Comparison of ENCODE assay signal across 8 cellular contexts in genomic region chr18:9708057-9708881, GRCh38. TPM values are rescaled to one million over a fixed set of nuclear protein-coding genes. Genes with fewer than 3 reads are reported as not detected.
DNase-seq lines count a peak whose midpoint lies in the region; ATAC-seq and TF ChIP-seq lines count a peak whose summit lies in the region.

Gene RAB31, plus strand, starts transcription at chr18:9708301. Its CDS starts 105 bp downstream, at chr18:9708406.

- H3K27ac Mint-ChIP-seq in CD8-positive, alpha-beta T cell = no peak within 1 kb of the TSS
- peak within 1 kb of the TSS; percentile 35 for H3K27ac Mint-ChIP-seq in neural progenitor cell

- peaks cover 26% of the 10 kb centered on the region for H3K27me3 ChIP-seq in CD8-positive, alpha-beta T cell (ENCODE audit: insufficient read depth, low read length)
- H3K27me3 ChIP-seq in HUES6 (ENCODE audit: control insufficient read depth, insufficient read depth, low read length) = peaks cover 32% of the 10 kb centered on the region
- H3K27me3 ChIP-seq in adipocyte (replicated peaks; ENCODE audit: control insufficient read depth, insufficient read depth, low read length) = no peaks in the 10 kb centered on the region
- H3K27me3 ChIP-seq in neural progenitor cell = peaks cover 79% of the 10 kb centered on the region

- TF ChIP-seq CTCF in CD8-positive, alpha-beta T cell (IDR thresholded peaks at IDR 0.05) = no peak
- no peak for TF ChIP-seq CTCF in neural progenitor cell (IDR thresholded peaks at IDR 0.05)

- H3K27me3 Mint-ChIP-seq in CD8-positive, alpha-beta T cell (ENCODE audit: low read depth) = peaks cover 62% of the 10 kb centered on the region
- peaks cover 25% of the 10 kb centered on the region for H3K27me3 Mint-ChIP-seq in neural progenitor cell (ENCODE audit: insufficient read depth, low read depth)

- no peaks in the 10 kb centered on the region for H4K20me1 ChIP-seq in neural progenitor cell (ENCODE audit: low read depth)

- CTCF ChIA-PET in CD8-positive, alpha-beta T cell (lab: Charles Lee) = no interaction called here

- H3K36me3 ChIP-seq in CD8-positive, alpha-beta T cell (ENCODE audit: insufficient read depth, low read length) = no peaks in the 10 kb centered on the region
- H3K36me3 ChIP-seq in HUES6 (ENCODE audit: control insufficient read depth, insufficient read depth, low read length) (no peaks in the 10 kb centered on the region; the same call in 1 of the 2 replicates), adipocyte (ENCODE audit: control insufficient read depth, insufficient read depth, low read length, severe bottlenecking) (no peaks in the 10 kb centered on the region), neural progenitor cell (no peaks in the 10 kb centered on the region)

- peak within 1 kb of the TSS; percentile 86 for H3K9ac ChIP-seq in HUES6 (ENCODE audit: low read length)
- peak within 1 kb of the TSS; percentile 88 for H3K9ac ChIP-seq in adipocyte (ENCODE audit: low read length)
- no peak within 1 kb of the TSS for H3K9ac ChIP-seq in neural progenitor cell

- peak within 1 kb of the TSS; percentile 95 for H3K4me2 ChIP-seq in neural progenitor cell

- H3K9me3 ChIP-seq in CD8-positive, alpha-beta T cell (ENCODE audit: low read length) = no peaks in the 10 kb centered on the region
- no peaks in the 10 kb centered on the region for H3K9me3 ChIP-seq in HUES6 (ENCODE audit: control insufficient read depth, insufficient read depth, low read depth, low read length)
- H3K9me3 ChIP-seq in adipocyte (ENCODE audit: control insufficient read depth, low read length) = no peaks in the 10 kb centered on the region
- no peaks in the 10 kb centered on the region for H3K9me3 ChIP-seq in neural progenitor cell (ENCODE audit: low read depth)

- intact Hi-C loops in CD8-positive, alpha-beta T cell (cut with DNase I, micrococcal nuclease) = no loop called here

- H3K4me1 Mint-ChIP-seq in CD8-positive, alpha-beta T cell (ENCODE audit: low read depth) = peaks cover 26% of the 10 kb centered on the region
- peaks cover 37% of the 10 kb centered on the region for H3K4me1 Mint-ChIP-seq in neural progenitor cell

- H3K4me3 Mint-ChIP-seq in CD8-positive, alpha-beta T cell = peak within 1 kb of the TSS; percentile 64
- H3K4me3 Mint-ChIP-seq in neural progenitor cell = peak within 1 kb of the TSS; percentile 91

- H3K36me3 Mint-ChIP-seq in CD8-positive, alpha-beta T cell = no peaks in the 10 kb centered on the region
- peaks cover 3% of the 10 kb centered on the region for H3K36me3 Mint-ChIP-seq in neural progenitor cell

- peak within 1 kb of the TSS; percentile 92 for H2AFZ ChIP-seq in neural progenitor cell (replicated peaks)

- no peak for DNase-seq in CD8-positive, alpha-beta T cell
- DNase-seq in adipocyte (ENCODE audit: low read depth) (peak; percentile 95), glomerular visceral epithelial cell (ENCODE audit: extremely low spot score) (peak; percentile 83), neural progenitor cell (ENCODE audit: low spot score) (peak; percentile 74), OCI-M1 (lab: John Stamatoyannopoulos, UW) (no peak), NCI-H446 (lab: John Stamatoyannopoulos, UW) (no peak)

- peaks cover 21% of the 10 kb centered on the region for H3F3A ChIP-seq in neural progenitor cell (ENCODE audit: low read depth)

- POLR2A ChIA-PET in CD8-positive, alpha-beta T cell (lab: Charles Lee) = no interaction called here

- TF ChIP-seq POLR2A in GM19099 (IDR thresholded peaks at IDR 0.05; ENCODE audit: extremely low read depth, insufficient read length, low read depth) = peak; percentile 70

- no peaks in the 10 kb centered on the region for H3K79me2 ChIP-seq in neural progenitor cell (ENCODE audit: low read depth)

- no peak for ATAC-seq in CD8-positive, alpha-beta T cell

- H3K4me1 ChIP-seq in CD8-positive, alpha-beta T cell (ENCODE audit: insufficient read depth, low read length) = no peaks in the 10 kb centered on the region
- H3K4me1 ChIP-seq in HUES6 (ENCODE audit: control insufficient read depth, insufficient read depth, low read length) (peaks cover 54% of the 10 kb centered on the region), adipocyte (ENCODE audit: control insufficient read depth, insufficient read depth, low read length) (peaks cover 53% of the 10 kb centered on the region), neural progenitor cell (no peaks in the 10 kb centered on the region)

- H3K27ac ChIP-seq in CD8-positive, alpha-beta T cell (ENCODE audit: low read depth, low read length) = no peak within 1 kb of the TSS
- peak within 1 kb of the TSS; percentile 50; the same call in 1 of the 2 replicates for H3K27ac ChIP-seq in HUES6 (ENCODE audit: low read depth, low read length)
- H3K27ac ChIP-seq in neural progenitor cell = no peak within 1 kb of the TSS

- peak within 1 kb of the TSS; percentile 19 for H3K4me3 ChIP-seq in CD8-positive, alpha-beta T cell (ENCODE audit: low read depth, low read length)
- peak within 1 kb of the TSS; percentile 85 for H3K4me3 ChIP-seq in HUES6 (ENCODE audit: low read depth, low read length)
- H3K4me3 ChIP-seq in adipocyte (ENCODE audit: low read length) = peak within 1 kb of the TSS; percentile 90
- H3K4me3 ChIP-seq in neural progenitor cell = peak within 1 kb of the TSS; percentile 72

- H3K9me3 Mint-ChIP-seq in CD8-positive, alpha-beta T cell = no peaks in the 10 kb centered on the region
- H3K9me3 Mint-ChIP-seq in neural progenitor cell = no peaks in the 10 kb centered on the region

RNA-seq across cellular contexts. Expression of gene RAB31, which starts in this region (rescaled TPM):
- total RNA-seq in CD8-positive, alpha-beta T cell = under 1 TPM; 0.11 to 0.22 TPM
- 4.6 and 5.0 TPM in 2 replicates for total RNA-seq in neural progenitor cell (ENCODE audit: low replicate concordance)

Comparison
In these comparisons a context has a peak if more than half of its experiments do, and no peak if none do; other contexts are left out.
1. DNase-seq: peak in adipocyte (single experiment), glomerular visceral epithelial cell (single experiment) and neural progenitor cell (single experiment); none in CD8-positive, alpha-beta T cell (0 of 7), OCI-M1 (single experiment) and NCI-H446 (0 of 2).
2. H3K4me3 ChIP-seq: peak in every context shown above with its lines; median percentile 90 in adipocyte; 85 in HUES6; 72 in neural progenitor cell; 19 in CD8-positive, alpha-beta T cell.